In genomic region chr3:57582470-57583168, GRCh38 we compare ENCODE assay signal across 10 cellular contexts. TPM values are rescaled to one million over a fixed set of nuclear protein-coding genes. Genes with fewer than 3 reads are reported as not detected.
DNase-seq lines count a peak whose midpoint lies in the region; ATAC-seq and TF ChIP-seq lines count a peak whose summit lies in the region.
"Had no signal": no experiment of that assay in that cellular context is flagged by ENCODE, and none has a peak within 500 bp of the region (broad histone marks: within the 10 kb centered on the region; RNA-seq: fewer than 3 reads in every experiment).

No MANE protein-coding gene starts in this region.

- ATAC-seq in PC-3 (peak; percentile 64), foreskin keratinocyte (peak; percentile 96), omental fat pad (ENCODE audit: low FRiP score) (no peak), HG03354 (IDR thresholded peaks at IDR 0.05; ENCODE audit: poor library complexity, severe bottlenecking, unreplicated experiment) (no peak), HG02884 (IDR thresholded peaks at IDR 0.05; ENCODE audit: unreplicated experiment) (no peak)

- H3K27ac ChIP-seq in AG04450 (ENCODE audit: low read depth, low read length): no peak overlapping the region
- H3K27ac ChIP-seq in PC-3 (ENCODE audit: low read length): 0 out of 2 replicates have a peak overlapping the region, but pooled peaks have one; percentile 1
- peak overlapping the region; percentile 72 for H3K27ac ChIP-seq in foreskin keratinocyte
- H3K27ac ChIP-seq in GM23248: no peak overlapping the region

- H3K36me3 ChIP-seq in PC-3 (ENCODE audit: low read depth, low read length) (peaks cover 38% of the 10 kb centered on the region), GM23248 (ENCODE audit: low read depth) (peaks cover 64% of the 10 kb centered on the region)

- 0 out of 2 replicates have a peak, but pooled peaks have one; percentile 5 for TF ChIP-seq CTCF in AG04450 (IDR thresholded peaks at IDR 0.05; ENCODE audit: low read depth, low read length)
- peak; percentile 24 for TF ChIP-seq CTCF in GM10266 (IDR thresholded peaks at IDR 0.05; ENCODE audit: control insufficient read depth, insufficient read depth, low read depth, missing control alignments)
- TF ChIP-seq CTCF in PC-3 (conservative IDR thresholded peaks at IDR 0.05; ENCODE audit: low read depth, low read length): peak; percentile 73
- TF ChIP-seq CTCF in foreskin keratinocyte (conservative IDR thresholded peaks at IDR 0.05): peak; percentile 78
- no peak for TF ChIP-seq CTCF in omental fat pad (IDR thresholded peaks at IDR 0.05)

- H3K4me3 ChIP-seq in AG04450 (ENCODE audit: low read depth, low read length): no peak overlapping the region
- H3K4me3 ChIP-seq in PC-3 (ENCODE audit: low read length): no peak overlapping the region
- no peak overlapping the region for H3K4me3 ChIP-seq in GM23248

- H3F3A ChIP-seq in PC-3 (ENCODE audit: low read length, unreplicated experiment) (no peaks in the 10 kb centered on the region), GM23248 (ENCODE audit: insufficient read depth) (peaks cover 58% of the 10 kb centered on the region)

- H3K9ac ChIP-seq in PC-3 (ENCODE audit: low read length): no peak overlapping the region
- no peak overlapping the region for H3K9ac ChIP-seq in GM23248

- no peak overlapping the region for H2AFZ ChIP-seq in PC-3 (ENCODE audit: low read length)
- H2AFZ ChIP-seq in GM23248: no peak overlapping the region

- H3K79me2 ChIP-seq in PC-3 (ENCODE audit: low read length) (peaks cover 93% of the 10 kb centered on the region), GM23248 (ENCODE audit: insufficient read depth) (peaks cover 100% of the 10 kb centered on the region)

- H3K9me3 ChIP-seq in AG04450 (ENCODE audit: control insufficient read depth, insufficient read depth, low read length) (no peaks in the 10 kb centered on the region), PC-3 (ENCODE audit: low read length) (no peaks in the 10 kb centered on the region), GM23248 (ENCODE audit: low read depth) (no peaks in the 10 kb centered on the region)

- CTCF ChIA-PET in AG04450 (lab: Charles Lee): no interaction called here
- CTCF ChIA-PET in PC-3 (lab: Charles Lee): no interaction called here

- no peak for DNase-seq in AG04450 (ENCODE audit: low read depth, low spot score)
- no peak for DNase-seq in GM10266 (ENCODE audit: extremely low spot score)
- peak; percentile 83 for DNase-seq in PC-3
- peak; percentile 57 to 86 for DNase-seq in foreskin keratinocyte
- no peak for DNase-seq in omental fat pad (ENCODE audit: low spot score)
- no peak for DNase-seq in GM23248
- DNase-seq: activated CD4-positive, alpha-beta memory T cell treated with anti-CD3 and anti-CD28 coated beads for 36 hours; NCI-H1436 treated with DMSO at 0.1 percent for 48 hours had no signal

- BruUV-seq in PC-3 (replicated peaks; lab: Mats Ljungman, UMichigan): no TSS peak

- WGBS in GM23248 (ENCODE audit: low coverage in 1 of 2, low lambda C conversion rate in 2 of 2, missing lambda C conversion rate in 2 of 2), 2 experiments: 84 to 85% methylated on average over 7 of the region's 7 CpGs

- H4K20me1 ChIP-seq in PC-3 (ENCODE audit: low read length) (peaks cover 43% of the 10 kb centered on the region), GM23248 (ENCODE audit: insufficient read depth) (peaks cover 26% of the 10 kb centered on the region)

- intact Hi-C loops in PC-3 (cut with micrococcal nuclease): loop anchor here (2.0 to 5.0 kb wide), 3 partner anchors 14 to 355 kb away; partner anchors contain the start of genes APPL1 and ARF4

- no peaks in the 10 kb centered on the region for H3K9me2 ChIP-seq in PC-3 (replicated peaks; ENCODE audit: low read length)
- no peaks in the 10 kb centered on the region for H3K9me2 ChIP-seq in GM23248 (ENCODE audit: insufficient read depth)

- no peaks in the 10 kb centered on the region for H3K27me3 ChIP-seq in AG04450 (ENCODE audit: control insufficient read depth, insufficient read depth, low read length)
- H3K27me3 ChIP-seq in PC-3 (ENCODE audit: low read length): no peaks in the 10 kb centered on the region
- no peaks in the 10 kb centered on the region for H3K27me3 ChIP-seq in foreskin keratinocyte
- no peaks in the 10 kb centered on the region for H3K27me3 ChIP-seq in GM23248 (replicated peaks; ENCODE audit: insufficient read depth)

- peaks cover 23% of the 10 kb centered on the region for H3K4me1 ChIP-seq in PC-3 (ENCODE audit: insufficient read depth, low read length)
- H3K4me1 ChIP-seq in foreskin keratinocyte: peaks cover 3% of the 10 kb centered on the region
- H3K4me1 ChIP-seq in GM23248 (ENCODE audit: insufficient read depth): peaks cover 26% of the 10 kb centered on the region

- H3K4me2 ChIP-seq in PC-3 (ENCODE audit: low read length) (peak overlapping the region; percentile 23; the same call in 1 of the 2 replicates), GM23248 (ENCODE audit: unreplicated experiment) (no peak overlapping the region)

- in situ Hi-C loops in GM23248 (cut with MboI): no loop called here

- POLR2A ChIA-PET in AG04450 (lab: Yijun Ruan, JAX): no interaction called here
- POLR2A ChIA-PET in PC-3 (lab: Charles Lee; ENCODE audit: unreplicated experiment): no interaction called here

RNA-seq across cellular contexts. Expression of gene ARF4, which starts 14.5 kb away (rescaled TPM):
- polyA plus RNA-seq in AG04450 (2011; rRNA removed): 588 and 766 TPM in 2 replicates
- polyA minus RNA-seq in AG04450 (2011; rRNA and poly(A)+ RNA removed): 302 and 551 TPM in 2 replicates
- total RNA-seq in PC-3 (2014; rRNA removed): 130 and 135 TPM in 2 replicates
- 219 and 247 TPM in 2 replicates for total RNA-seq in foreskin keratinocyte
- 219 and 221 TPM in 2 replicates for polyA plus RNA-seq in foreskin keratinocyte
- total RNA-seq in omental fat pad: 100 to 1,000 TPM in 3 of 4 donors, 10 to 100 TPM in 1; 92.4 to 209 (median 136) TPM
- 346 and 371 TPM in 2 replicates for total RNA-seq in GM23248 (2014; rRNA removed; shearing (Covaris generic))
- 743 and 770 TPM in 2 replicates for polyA plus RNA-seq in GM23248 (2016; fragmentation: Nextera tagmentation; extraction: Ambion mirVana)

RNA-seq across cellular contexts. Expression of gene PDE12, which starts 26.5 kb away (rescaled TPM):
- 11.5 and 12.1 TPM in 2 replicates for polyA plus RNA-seq in AG04450 (2011; rRNA removed)
- 30.0 and 36.9 TPM in 2 replicates for polyA minus RNA-seq in AG04450 (2011; rRNA and poly(A)+ RNA removed)
- 25.3 and 32.3 TPM in 2 replicates for total RNA-seq in PC-3 (2014; rRNA removed)
- 21.0 and 24.1 TPM in 2 replicates for total RNA-seq in foreskin keratinocyte
- polyA plus RNA-seq in foreskin keratinocyte: 4.4 and 5.6 TPM in 2 replicates
- 10 to 100 TPM; 14.8 to 61.2 (median 21.4) TPM for total RNA-seq in omental fat pad
- 13.8 and 21.4 TPM in 2 replicates for total RNA-seq in GM23248 (2014; rRNA removed; shearing (Covaris generic))
- polyA plus RNA-seq in GM23248 (2016; fragmentation: Nextera tagmentation; extraction: Ambion mirVana): 14.6 and 15.7 TPM in 2 replicates

RNA-seq across cellular contexts. Expression of gene DNAH12, which starts 38.5 kb away (rescaled TPM):
- polyA plus RNA-seq in AG04450 (2011; rRNA removed): under 0.01 TPM in 1 of 2 replicates, not detected in the other
- not detected in 2 replicates for polyA minus RNA-seq in AG04450 (2011; rRNA and poly(A)+ RNA removed)
- 0.07 TPM in 1 of 2 replicates, not detected in the other for total RNA-seq in PC-3 (2014; rRNA removed)
- total RNA-seq in foreskin keratinocyte: under 0.01 TPM in 1 of 2 replicates, not detected in the other
- polyA plus RNA-seq in foreskin keratinocyte: not detected in 2 replicates
- total RNA-seq in omental fat pad: under 1 TPM in 3 of 4 donors, not detected in 1; 0.19 to 0.72 (median 0.31) TPM
- total RNA-seq in GM23248 (2014; rRNA removed; shearing (Covaris generic)): 0.54 TPM in 1 of 2 replicates, not detected in the other
- polyA plus RNA-seq in GM23248 (2016; fragmentation: Nextera tagmentation; extraction: Ambion mirVana): 0.11 TPM in 1 of 2 replicates, not detected in the other

Comparison
In these comparisons a context has a peak if more than half of its experiments do, and no peak if none do; other contexts are left out.
1. DNase-seq: peak in PC-3 (single experiment) and foreskin keratinocyte (2 of 2); none in AG04450 (single experiment), GM10266 (single experiment), omental fat pad (single experiment) and GM23248 (single experiment).
2. H3K27ac ChIP-seq: peak in PC-3 (single experiment) and foreskin keratinocyte (single experiment); none in AG04450 (single experiment) and GM23248 (single experiment).
3. CTCF ChIP-seq: peak in AG04450 (single experiment), GM10266 (single experiment), PC-3 (single experiment) and foreskin keratinocyte (single experiment); none in omental fat pad (0 of 3).
4. ATAC-seq: peak in PC-3 (single experiment) and foreskin keratinocyte (single experiment); none in omental fat pad (single experiment), HG03354 (single experiment) and HG02884 (single experiment).